Comparison of ENCODE assay signal across 8 cellular contexts in genomic region chr5:88883059-88883565, GRCh38. TPM values are rescaled to one million over a fixed set of nuclear protein-coding genes. Genes with fewer than 3 reads are reported as not detected.
DNase-seq lines count a peak whose midpoint lies in the region; TF ChIP-seq lines count a peak whose summit lies in the region.

TSS of gene MEF2C (minus strand) at chr5:88883184. CDS start at chr5:88823788, 59,396 bp downstream.

- H3K4me1 ChIP-seq in Peyer's patch = no peaks in the 10 kb centered on the region
- peaks cover 12% of the 10 kb centered on the region for H3K4me1 ChIP-seq in mammary epithelial cell (ENCODE audit: insufficient read depth, low read length)

- no peaks in the 10 kb centered on the region for H3K79me2 ChIP-seq in mammary epithelial cell (ENCODE audit: insufficient read depth, low read length)

- no peak within 1 kb of the TSS for H3K9ac ChIP-seq in mammary epithelial cell (ENCODE audit: insufficient read depth, low read length)

- TF ChIP-seq POLR2A in GM19099 (IDR thresholded peaks at IDR 0.05; ENCODE audit: extremely low read depth, insufficient read length, low read depth) = peak; percentile 92
- peak; percentile 48 to 51 for TF ChIP-seq POLR2A in Peyer's patch (IDR thresholded peaks at IDR 0.05)

- H3K4me3 ChIP-seq in Peyer's patch (peak within 1 kb of the TSS; percentile 44 to 60 (median 56)), mammary epithelial cell (replicated peaks in 1 of 3; ENCODE audit: insufficient read depth in 1 of 3, low read depth in 2 of 3, low read length in 3 of 3) (peak within 1 kb of the TSS; percentile 41 to 56 (median 51)), iPS-18c (ENCODE audit: insufficient read depth, low read depth, low read length) (peak within 1 kb of the TSS; percentile 64), retinal pigment epithelial cell (ENCODE audit: low read length) (peak within 1 kb of the TSS; percentile 77)

- H4K20me1 ChIP-seq in mammary epithelial cell (ENCODE audit: insufficient read depth, low read length) = no peaks in the 10 kb centered on the region

- TF ChIP-seq CTCF in C4-2B (conservative IDR thresholded peaks at IDR 0.05) (no peak), Peyer's patch (IDR thresholded peaks at IDR 0.05) (no peak), mammary epithelial cell (conservative IDR thresholded peaks at IDR 0.05 in 1 of 2, IDR thresholded peaks at IDR 0.05 in 1 of 2; ENCODE audit: extremely low read depth in 1 of 2, insufficient read depth in 1 of 2, low read depth in 1 of 2, low read length in 2 of 2) (no peak), retinal pigment epithelial cell (conservative IDR thresholded peaks at IDR 0.05; ENCODE audit: low read depth, low read length) (no peak)

- in situ Hi-C loops in mammary epithelial cell (cut with MboI; ENCODE audit: low sequenced_read_pairs in 2 of 2) = no loop called here

- intact Hi-C loops in mammary epithelial cell (cut with micrococcal nuclease) = no loop called here

- H3K27me3 ChIP-seq in Peyer's patch = no peaks in the 10 kb centered on the region
- H3K27me3 ChIP-seq in mammary epithelial cell (ENCODE audit: insufficient read depth, low read length) = peaks cover 19% of the 10 kb centered on the region

- CTCF ChIA-PET in mammary epithelial cell (lab: Charles Lee; ENCODE audit: low non-redundant PET) = no interaction called here

- H3K9me3 ChIP-seq in Peyer's patch (no peaks in the 10 kb centered on the region), mammary epithelial cell (replicated peaks; ENCODE audit: insufficient read depth, low read length) (no peaks in the 10 kb centered on the region), iPS-18c (ENCODE audit: control insufficient read depth, insufficient read depth, low read length) (no peaks in the 10 kb centered on the region)

- no peaks in the 10 kb centered on the region for H3K36me3 ChIP-seq in Peyer's patch
- H3K36me3 ChIP-seq in mammary epithelial cell (ENCODE audit: insufficient read depth, low read length) = no peaks in the 10 kb centered on the region

- 6% methylated on average over 5 of the region's 41 CpGs for WGBS in mammary epithelial cell (ENCODE audit: low coverage, missing lambda C conversion rate)

- dilution Hi-C loops in mammary epithelial cell (cut with HindIII; ENCODE audit: low sequenced_read_pairs) = no loop called here

- peak within 1 kb of the TSS; percentile 98 for H3K4me2 ChIP-seq in mammary epithelial cell (ENCODE audit: insufficient read depth, low read depth, low read length)

- H2AFZ ChIP-seq in mammary epithelial cell (ENCODE audit: low read depth, low read length) = peak within 1 kb of the TSS; percentile 89

- no TSS peak for BruUV-seq in mammary epithelial cell (replicated peaks; lab: Mats Ljungman, UMichigan)

- H3K27ac ChIP-seq in C4-2B (peak within 1 kb of the TSS; percentile 17; the same call in 1 of the 2 replicates), Peyer's patch (peak within 1 kb of the TSS; percentile 76 to 89 (median 84)), mammary epithelial cell (ENCODE audit: insufficient read depth, low read depth, low read length) (no peak within 1 kb of the TSS)

- DNase-seq in HT1080 (ENCODE audit: low read depth) (peak; percentile 96), Peyer's patch (peak; percentile 73 to 84 (median 74)), mammary epithelial cell (peak; percentile 24), retinal pigment epithelial cell (ENCODE audit: low read depth) (no peak), SIG-M5 treated with dmso at 0.1 percent for 504 hours (lab: John Stamatoyannopoulos, UW; ENCODE audit: unreplicated experiment) (no peak)

RNA-seq across cellular contexts. Expression of gene MEF2C, which starts in this region (rescaled TPM):
- 2.2 and 3.1 TPM in 2 replicates for total RNA-seq in HT1080 (2014; rRNA removed; shearing (Covaris generic))
- polyA plus RNA-seq in HT1080 (2015; cell fraction: cytosol; rRNA removed) = 0.99 and 1.1 TPM in 2 replicates
- 1.9 and 3.3 TPM in 2 replicates for polyA plus RNA-seq in HT1080 (2015; cell fraction: nucleus; rRNA removed)
- total RNA-seq in Peyer's patch = 100 to 1,000 TPM in 1 of 4 donors, 10 to 100 TPM in 2, 1 to 10 TPM in 1; 5.4 to 137 (median 14.4) TPM
- total RNA-seq in mammary epithelial cell = 1 to 10 TPM in 1 of 2 donors, not detected in 1; 1.3 TPM
- polyA plus RNA-seq in mammary epithelial cell = not detected
- polyA minus RNA-seq in mammary epithelial cell = not detected

Comparison
In these comparisons a context has a peak if more than half of its experiments do, and no peak if none do; other contexts are left out.
1. DNase-seq: peak in HT1080 (single experiment), Peyer's patch (3 of 3) and mammary epithelial cell (single experiment); none in retinal pigment epithelial cell (single experiment) and SIG-M5 treated with dmso at 0.1 percent for 504 hours (single experiment).
2. Peak in every context shown above with its lines, with median percentiles within 50 percentile points of each other: H3K4me3 ChIP-seq.